ENCODE assay signal across 2 cellular contexts in genomic region chr16:89071686-89072182, GRCh38.
TF ChIP-seq lines count a peak whose summit lies in the region.

No MANE protein-coding gene starts in this region.

TF ChIP-seq in GM23338, 12 proteins besides CTCF, POLR2A, EP300 and RAD21:
- TF ChIP-seq REST (IDR thresholded peaks at IDR 0.05; ENCODE audit: unreplicated experiment) (no peak), ZNF331 (CRISPR knock-in tag; IDR thresholded peaks at IDR 0.05; ENCODE audit: low read depth) (no peak), EZH2phosphoT487 (IDR thresholded peaks at IDR 0.05; ENCODE audit: unreplicated experiment) (no peak), ZNF114 (CRISPR knock-in tag; IDR thresholded peaks at IDR 0.05) (no peak), NANOG (IDR thresholded peaks at IDR 0.05; ENCODE audit: borderline replicate concordance) (no peak), EZH2 (IDR thresholded peaks at IDR 0.05; ENCODE audit: low read depth, unreplicated experiment) (no peak), JUNB (IDR thresholded peaks at IDR 0.05; ENCODE audit: unreplicated experiment) (no peak), STAT1 (IDR thresholded peaks at IDR 0.05; ENCODE audit: unreplicated experiment) (no peak), CREB1 (CRISPR knock-in tag; IDR thresholded peaks at IDR 0.05; ENCODE audit: low read depth) (no peak), ETS1 (IDR thresholded peaks at IDR 0.05) (no peak), POLR2AphosphoS5 (IDR thresholded peaks at IDR 0.05; ENCODE audit: low read depth) (no peak), ZNF462 (CRISPR knock-in tag; IDR thresholded peaks at IDR 0.05) (no peak)

TF ChIP-seq in K562, 482 proteins besides CTCF, POLR2A, EP300 and RAD21:
- TF ChIP-seq RCOR1 (IDR thresholded peaks at IDR 0.05; ENCODE audit: borderline replicate concordance in 1 of 2, low read depth in 2 of 2, low read length in 2 of 2): peak in 1 of 2 experiments; percentile 26; a peak in 1 of 4 replicates
- TF ChIP-seq ZBTB33 (CRISPR knock-in tag; IDR thresholded peaks at IDR 0.05): 0 out of 2 replicates have a peak, but pooled peaks have one; percentile 32
- TF ChIP-seq SMARCA5 (IDR thresholded peaks at IDR 0.05): peak; percentile 7; the same call in 1 of the 2 replicates
- TF ChIP-seq ATF2 (CRISPR knock-in tag; IDR thresholded peaks at IDR 0.05): no peak
- TF ChIP-seq ZNF263 (CRISPR knock-in tag; IDR thresholded peaks at IDR 0.05; ENCODE audit: borderline replicate concordance): peak; percentile 28; the same call in 1 of the 2 replicates
- TF ChIP-seq ZNF79 (CRISPR knock-in tag; IDR thresholded peaks at IDR 0.05; ENCODE audit: low read depth): no peak
- no peak for TF ChIP-seq PHF20 (IDR thresholded peaks at IDR 0.05; ENCODE audit: partially characterized antibody)
- peak; percentile 63 for TF ChIP-seq BCOR (IDR thresholded peaks at IDR 0.05)
- no peak for TF ChIP-seq RAD51 (IDR thresholded peaks at IDR 0.05; ENCODE audit: borderline replicate concordance, low read depth)
- TF ChIP-seq, protein P1, sequence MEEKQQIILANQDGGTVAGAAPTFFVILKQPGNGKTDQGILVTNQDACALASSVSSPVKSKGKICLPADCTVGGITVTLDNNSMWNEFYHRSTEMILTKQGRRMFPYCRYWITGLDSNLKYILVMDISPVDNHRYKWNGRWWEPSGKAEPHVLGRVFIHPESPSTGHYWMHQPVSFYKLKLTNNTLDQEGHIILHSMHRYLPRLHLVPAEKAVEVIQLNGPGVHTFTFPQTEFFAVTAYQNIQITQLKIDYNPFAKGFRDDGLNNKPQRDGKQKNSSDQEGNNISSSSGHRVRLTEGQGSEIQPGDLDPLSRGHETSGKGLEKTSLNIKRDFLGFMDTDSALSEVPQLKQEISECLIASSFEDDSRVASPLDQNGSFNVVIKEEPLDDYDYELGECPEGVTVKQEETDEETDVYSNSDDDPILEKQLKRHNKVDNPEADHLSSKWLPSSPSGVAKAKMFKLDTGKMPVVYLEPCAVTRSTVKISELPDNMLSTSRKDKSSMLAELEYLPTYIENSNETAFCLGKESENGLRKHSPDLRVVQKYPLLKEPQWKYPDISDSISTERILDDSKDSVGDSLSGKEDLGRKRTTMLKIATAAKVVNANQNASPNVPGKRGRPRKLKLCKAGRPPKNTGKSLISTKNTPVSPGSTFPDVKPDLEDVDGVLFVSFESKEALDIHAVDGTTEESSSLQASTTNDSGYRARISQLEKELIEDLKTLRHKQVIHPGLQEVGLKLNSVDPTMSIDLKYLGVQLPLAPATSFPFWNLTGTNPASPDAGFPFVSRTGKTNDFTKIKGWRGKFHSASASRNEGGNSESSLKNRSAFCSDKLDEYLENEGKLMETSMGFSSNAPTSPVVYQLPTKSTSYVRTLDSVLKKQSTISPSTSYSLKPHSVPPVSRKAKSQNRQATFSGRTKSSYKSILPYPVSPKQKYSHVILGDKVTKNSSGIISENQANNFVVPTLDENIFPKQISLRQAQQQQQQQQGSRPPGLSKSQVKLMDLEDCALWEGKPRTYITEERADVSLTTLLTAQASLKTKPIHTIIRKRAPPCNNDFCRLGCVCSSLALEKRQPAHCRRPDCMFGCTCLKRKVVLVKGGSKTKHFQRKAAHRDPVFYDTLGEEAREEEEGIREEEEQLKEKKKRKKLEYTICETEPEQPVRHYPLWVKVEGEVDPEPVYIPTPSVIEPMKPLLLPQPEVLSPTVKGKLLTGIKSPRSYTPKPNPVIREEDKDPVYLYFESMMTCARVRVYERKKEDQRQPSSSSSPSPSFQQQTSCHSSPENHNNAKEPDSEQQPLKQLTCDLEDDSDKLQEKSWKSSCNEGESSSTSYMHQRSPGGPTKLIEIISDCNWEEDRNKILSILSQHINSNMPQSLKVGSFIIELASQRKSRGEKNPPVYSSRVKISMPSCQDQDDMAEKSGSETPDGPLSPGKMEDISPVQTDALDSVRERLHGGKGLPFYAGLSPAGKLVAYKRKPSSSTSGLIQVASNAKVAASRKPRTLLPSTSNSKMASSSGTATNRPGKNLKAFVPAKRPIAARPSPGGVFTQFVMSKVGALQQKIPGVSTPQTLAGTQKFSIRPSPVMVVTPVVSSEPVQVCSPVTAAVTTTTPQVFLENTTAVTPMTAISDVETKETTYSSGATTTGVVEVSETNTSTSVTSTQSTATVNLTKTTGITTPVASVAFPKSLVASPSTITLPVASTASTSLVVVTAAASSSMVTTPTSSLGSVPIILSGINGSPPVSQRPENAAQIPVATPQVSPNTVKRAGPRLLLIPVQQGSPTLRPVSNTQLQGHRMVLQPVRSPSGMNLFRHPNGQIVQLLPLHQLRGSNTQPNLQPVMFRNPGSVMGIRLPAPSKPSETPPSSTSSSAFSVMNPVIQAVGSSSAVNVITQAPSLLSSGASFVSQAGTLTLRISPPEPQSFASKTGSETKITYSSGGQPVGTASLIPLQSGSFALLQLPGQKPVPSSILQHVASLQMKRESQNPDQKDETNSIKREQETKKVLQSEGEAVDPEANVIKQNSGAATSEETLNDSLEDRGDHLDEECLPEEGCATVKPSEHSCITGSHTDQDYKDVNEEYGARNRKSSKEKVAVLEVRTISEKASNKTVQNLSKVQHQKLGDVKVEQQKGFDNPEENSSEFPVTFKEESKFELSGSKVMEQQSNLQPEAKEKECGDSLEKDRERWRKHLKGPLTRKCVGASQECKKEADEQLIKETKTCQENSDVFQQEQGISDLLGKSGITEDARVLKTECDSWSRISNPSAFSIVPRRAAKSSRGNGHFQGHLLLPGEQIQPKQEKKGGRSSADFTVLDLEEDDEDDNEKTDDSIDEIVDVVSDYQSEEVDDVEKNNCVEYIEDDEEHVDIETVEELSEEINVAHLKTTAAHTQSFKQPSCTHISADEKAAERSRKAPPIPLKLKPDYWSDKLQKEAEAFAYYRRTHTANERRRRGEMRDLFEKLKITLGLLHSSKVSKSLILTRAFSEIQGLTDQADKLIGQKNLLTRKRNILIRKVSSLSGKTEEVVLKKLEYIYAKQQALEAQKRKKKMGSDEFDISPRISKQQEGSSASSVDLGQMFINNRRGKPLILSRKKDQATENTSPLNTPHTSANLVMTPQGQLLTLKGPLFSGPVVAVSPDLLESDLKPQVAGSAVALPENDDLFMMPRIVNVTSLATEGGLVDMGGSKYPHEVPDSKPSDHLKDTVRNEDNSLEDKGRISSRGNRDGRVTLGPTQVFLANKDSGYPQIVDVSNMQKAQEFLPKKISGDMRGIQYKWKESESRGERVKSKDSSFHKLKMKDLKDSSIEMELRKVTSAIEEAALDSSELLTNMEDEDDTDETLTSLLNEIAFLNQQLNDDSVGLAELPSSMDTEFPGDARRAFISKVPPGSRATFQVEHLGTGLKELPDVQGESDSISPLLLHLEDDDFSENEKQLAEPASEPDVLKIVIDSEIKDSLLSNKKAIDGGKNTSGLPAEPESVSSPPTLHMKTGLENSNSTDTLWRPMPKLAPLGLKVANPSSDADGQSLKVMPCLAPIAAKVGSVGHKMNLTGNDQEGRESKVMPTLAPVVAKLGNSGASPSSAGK (IDR thresholded peaks at IDR 0.05): no peak
- TF ChIP-seq, protein P2, sequence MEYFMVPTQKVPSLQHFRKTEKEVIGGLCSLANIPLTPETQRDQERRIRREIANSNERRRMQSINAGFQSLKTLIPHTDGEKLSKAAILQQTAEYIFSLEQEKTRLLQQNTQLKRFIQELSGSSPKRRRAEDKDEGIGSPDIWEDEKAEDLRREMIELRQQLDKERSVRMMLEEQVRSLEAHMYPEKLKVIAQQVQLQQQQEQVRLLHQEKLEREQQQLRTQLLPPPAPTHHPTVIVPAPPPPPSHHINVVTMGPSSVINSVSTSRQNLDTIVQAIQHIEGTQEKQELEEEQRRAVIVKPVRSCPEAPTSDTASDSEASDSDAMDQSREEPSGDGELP (CRISPR knock-in tag; IDR thresholded peaks at IDR 0.05; ENCODE audit: borderline replicate concordance): peak; percentile 22; the same call in 1 of the 2 replicates
- TF ChIP-seq EWSR1 (IDR thresholded peaks at IDR 0.05; ENCODE audit: borderline replicate concordance, low read depth, partially characterized antibody): no peak
- no peak for TF ChIP-seq MAFG (tag; conservative IDR thresholded peaks at IDR 0.05)
- 0 out of 4 replicates have a peak, but pooled peaks of 1 of the 2 experiments have one; percentile 7 for TF ChIP-seq KDM1A (IDR thresholded peaks at IDR 0.05)
